In the genomic region with DNA sequence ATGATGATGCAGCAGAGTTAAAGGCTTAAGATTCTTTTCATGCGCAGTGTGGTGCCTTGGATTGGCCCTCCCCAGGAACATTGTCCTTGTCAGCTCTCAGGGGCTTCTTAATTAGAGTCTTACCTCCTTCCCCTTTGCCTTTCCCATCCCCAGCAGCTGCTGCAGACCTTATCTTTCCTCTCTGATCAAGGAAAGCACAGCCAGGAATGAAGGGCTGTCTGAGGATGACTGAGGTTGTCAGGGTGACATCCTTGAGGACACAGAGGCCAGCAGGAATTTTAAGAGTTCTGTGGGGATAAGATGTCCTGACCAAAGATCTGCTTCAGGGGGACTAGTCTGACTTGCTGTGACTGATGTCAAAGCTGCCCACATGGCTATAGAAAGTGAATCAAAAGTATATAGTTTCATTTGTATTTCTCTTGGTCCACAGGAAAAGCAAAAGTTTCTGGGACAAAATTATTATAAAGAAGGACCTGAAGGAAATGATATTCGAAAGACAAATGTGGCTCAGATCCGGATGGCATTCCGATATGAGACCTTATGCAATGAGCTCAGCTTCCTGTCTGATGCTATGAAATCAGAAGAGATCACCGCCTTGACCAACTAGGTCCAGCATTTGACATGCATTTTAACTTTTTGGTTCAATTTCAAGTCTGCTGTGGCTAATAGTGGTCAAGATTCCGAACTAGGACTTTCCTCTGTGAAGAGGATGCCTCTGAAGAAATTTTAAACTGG, we compare ENCODE assay signal across 22 cellular contexts. TPM values are rescaled to one million over a fixed set of nuclear protein-coding genes. Genes with fewer than 3 reads are reported as not detected.
A peak's percentile ranks its signal among the peaks of the same experiment; 100 is the strongest.
DNase-seq lines count a peak whose midpoint lies in the region; ATAC-seq, FAIRE-seq and TF ChIP-seq lines count a peak whose summit lies in the region.
"Had no signal": no experiment of that assay in that cellular context is flagged by ENCODE, and none has a peak within 500 bp of the region (broad histone marks: within the 10 kb centered on the region; RNA-seq: fewer than 3 reads in every experiment).

No MANE protein-coding gene starts in this region.

- no peak for ATAC-seq in stimulated activated effector memory CD8-positive, alpha-beta T cell treated with anti-CD3 and anti-CD28 coated beads, Interleukin-12 subunit alpha, Interleukin-12 subunit beta, amount 100 ng/mL, for 72 hours
- no peak for ATAC-seq in foreskin keratinocyte
- ATAC-seq: GM23338, HCT116, K562, Panc1 had no signal

- BruUV-seq in mammary epithelial cell (replicated peaks; lab: Mats Ljungman, UMichigan) = TSS peak; percentile 34

- in situ Hi-C loops in mammary epithelial cell (cut with MboI; ENCODE audit: low sequenced_read_pairs in 2 of 2) = no loop called here

- H3K36me3 Mint-ChIP-seq in stimulated activated effector memory CD8-positive, alpha-beta T cell treated with anti-CD3 and anti-CD28 coated beads, Interleukin-12 subunit alpha, Interleukin-12 subunit beta, amount 100 ng/mL, for 72 hours = peaks cover 52% of the 10 kb centered on the region

- TF ChIP-seq CTCF in mammary epithelial cell (conservative IDR thresholded peaks at IDR 0.05 in 1 of 2, IDR thresholded peaks at IDR 0.05 in 1 of 2; ENCODE audit: extremely low read depth in 1 of 2, insufficient read depth in 1 of 2, low read depth in 1 of 2, low read length in 2 of 2) (no peak), keratinocyte (optimal IDR thresholded peaks at IDR 0.05 in 1 of 3, IDR thresholded peaks at IDR 0.05 in 1 of 3, conservative IDR thresholded peaks at IDR 0.05 in 1 of 3; ENCODE audit: extremely low read depth in 1 of 3, insufficient read depth in 2 of 3, low read length in 3 of 3) (no peak), esophagus muscularis mucosa (IDR thresholded peaks at IDR 0.05) (no peak), foreskin keratinocyte (conservative IDR thresholded peaks at IDR 0.05) (no peak)

- H3K9me3 Mint-ChIP-seq in stimulated activated effector memory CD8-positive, alpha-beta T cell treated with anti-CD3 and anti-CD28 coated beads, Interleukin-12 subunit alpha, Interleukin-12 subunit beta, amount 100 ng/mL, for 72 hours = no peaks in the 10 kb centered on the region
- H3K9me3 Mint-ChIP-seq: CD8-positive, alpha-beta memory T cell; GM23338 had no signal

- CTCF ChIA-PET in mammary epithelial cell (lab: Charles Lee; ENCODE audit: low non-redundant PET) = interaction anchor here (0.6 kb wide), 1 partner anchor 35 kb away, joined by 4 read pairs; a partner anchor contains a TSS

- FAIRE-seq in keratinocyte (lab: Jason Lieb, UNC) = no peak
- FAIRE-seq: D721Med, GM12891, GM18507, K562 had no signal

- no peak overlapping the region for H3K9ac ChIP-seq in mammary epithelial cell (ENCODE audit: insufficient read depth, low read length)
- no peak overlapping the region for H3K9ac ChIP-seq in keratinocyte (ENCODE audit: control insufficient read depth, extremely low read depth, insufficient read depth, low read length)

- no peak for TF ChIP-seq POLR2A in esophagus muscularis mucosa (IDR thresholded peaks at IDR 0.05; ENCODE audit: low read depth)

- H3K9me3 ChIP-seq in mammary epithelial cell (replicated peaks; ENCODE audit: insufficient read depth, low read length) (no peaks in the 10 kb centered on the region), keratinocyte (ENCODE audit: control insufficient read depth, low read depth, low read length) (no peaks in the 10 kb centered on the region), esophagus muscularis mucosa (no peaks in the 10 kb centered on the region)
- H3K9me3 ChIP-seq: BE2C had no signal

- WGBS in mammary epithelial cell (ENCODE audit: low coverage, missing lambda C conversion rate) = 35% methylated on average over 6 of the region's 6 CpGs
- 87% methylated on average over 6 of the region's 6 CpGs for WGBS in esophagus muscularis mucosa

- no peaks in the 10 kb centered on the region for H4K20me1 ChIP-seq in mammary epithelial cell (ENCODE audit: insufficient read depth, low read length)
- H4K20me1 ChIP-seq in keratinocyte (ENCODE audit: control insufficient read depth, extremely low read depth, insufficient read depth, low read length) = no peaks in the 10 kb centered on the region

- no peaks in the 10 kb centered on the region for H3K9me1 ChIP-seq in keratinocyte (ENCODE audit: control insufficient read depth, extremely low read depth, insufficient read depth, low read length)

- H3K4me3 ChIP-seq in mammary epithelial cell (replicated peaks in 1 of 3; ENCODE audit: insufficient read depth in 1 of 3, low read depth in 2 of 3, low read length in 3 of 3) = no peak overlapping the region
- no peak overlapping the region for H3K4me3 ChIP-seq in keratinocyte (ENCODE audit: control insufficient read depth in 2 of 3, extremely low read depth in 1 of 3, insufficient read depth in 2 of 3, low read depth in 1 of 3, low read length in 3 of 3)
- H3K4me3 ChIP-seq in esophagus muscularis mucosa = no peak overlapping the region
- H3K4me3 ChIP-seq: GM23338, K562 had no signal

- intact Hi-C loops in mammary epithelial cell (cut with micrococcal nuclease) (loop anchor here (2.0 kb wide), 1 partner anchor 17 kb away; no protein-coding TSS in a partner anchor), esophagus muscularis mucosa (cut with DNase I) (no loop called here)

- DNase-seq in ELF-1 (ENCODE audit: low read depth, low spot score) (peak; percentile 17), mammary epithelial cell (no peak), keratinocyte (ENCODE audit: low read depth, low spot score) (no peak), esophagus muscularis mucosa (ENCODE audit: extremely low spot score) (no peak), NCI-H2029 (lab: John Stamatoyannopoulos, UW) (no peak), foreskin keratinocyte (no peak)
- peak in 1 of 2 donors; percentile 35 for DNase-seq in stimulated activated effector memory CD8-positive, alpha-beta T cell treated with anti-CD3 and anti-CD28 coated beads, Interleukin-12 subunit alpha, Interleukin-12 subunit beta, amount 100 ng/mL, for 72 hours (ENCODE audit: low spot score in 2 of 2)
- DNase-seq: BE2C; CD8-positive, alpha-beta memory T cell; DND-41; GDM1; NCI-H146; NCI-H2081 treated with DMSO at 0.1 percent for 48 hours; NCI-H524; SHP77 treated with DMSO at 0.1 percent for 48 hours had no signal

- H3K36me3 ChIP-seq in mammary epithelial cell (ENCODE audit: insufficient read depth, low read length) (peaks cover 4% of the 10 kb centered on the region), keratinocyte (ENCODE audit: control insufficient read depth in 2 of 2, extremely low read depth in 1 of 2, insufficient read depth in 2 of 2, low read length in 2 of 2) (peaks cover 6 to 22% of the 10 kb centered on the region in 2 experiments), esophagus muscularis mucosa (peaks cover 0 to 26% (median 9%) of the 10 kb centered on the region in 4 donors)
- H3K36me3 ChIP-seq: BE2C had no signal

- dilution Hi-C loops in mammary epithelial cell (cut with HindIII; ENCODE audit: low sequenced_read_pairs) (no loop called here), keratinocyte (cut with MboI; ENCODE audit: extremely low pct_ligation_motif_present, low sequenced_read_pairs) (loop anchor here (25.0 kb wide), 1 partner anchor 232 kb away; no protein-coding TSS in a partner anchor)

- no peak overlapping the region for H3K4me3 Mint-ChIP-seq in stimulated activated effector memory CD8-positive, alpha-beta T cell treated with anti-CD3 and anti-CD28 coated beads, Interleukin-12 subunit alpha, Interleukin-12 subunit beta, amount 100 ng/mL, for 72 hours
- H3K4me3 Mint-ChIP-seq: CD8-positive, alpha-beta memory T cell; GM23338 had no signal

- TF ChIP-seq EP300 in esophagus muscularis mucosa (IDR thresholded peaks at IDR 0.05) = no peak

- peak overlapping the region; percentile 45 for H3K4me2 ChIP-seq in mammary epithelial cell (ENCODE audit: insufficient read depth, low read depth, low read length)
- peak overlapping the region; percentile 33 for H3K4me2 ChIP-seq in keratinocyte (ENCODE audit: control insufficient read depth, extremely low read depth, insufficient read depth, low read depth, low read length)
- H3K4me2 ChIP-seq: GM23338 had no signal

- H2AFZ ChIP-seq in mammary epithelial cell (ENCODE audit: low read depth, low read length) (peak overlapping the region; percentile 80), keratinocyte (ENCODE audit: control insufficient read depth, low read length) (peak overlapping the region; percentile 17)
- H2AFZ ChIP-seq: GM23338 had no signal

- H3K27ac Mint-ChIP-seq in stimulated activated effector memory CD8-positive, alpha-beta T cell treated with anti-CD3 and anti-CD28 coated beads, Interleukin-12 subunit alpha, Interleukin-12 subunit beta, amount 100 ng/mL, for 72 hours = peak overlapping the region; percentile 73
- H3K27ac Mint-ChIP-seq: GM23338 had no signal

- peak overlapping the region; percentile 74 for H3K27ac ChIP-seq in mammary epithelial cell (ENCODE audit: insufficient read depth, low read depth, low read length)
- H3K27ac ChIP-seq in keratinocyte (ENCODE audit: control insufficient read depth, insufficient read depth, low read length) = peak overlapping the region; percentile 65
- H3K27ac ChIP-seq in esophagus muscularis mucosa (replicated peaks in 1 of 4) = no peak overlapping the region
- no peak overlapping the region for H3K27ac ChIP-seq in foreskin keratinocyte

- no peaks in the 10 kb centered on the region for H3K4me1 Mint-ChIP-seq in stimulated activated effector memory CD8-positive, alpha-beta T cell treated with anti-CD3 and anti-CD28 coated beads, Interleukin-12 subunit alpha, Interleukin-12 subunit beta, amount 100 ng/mL, for 72 hours
- H3K4me1 Mint-ChIP-seq: CD8-positive, alpha-beta memory T cell had no signal

- H3K27me3 ChIP-seq in mammary epithelial cell (ENCODE audit: insufficient read depth, low read length) = no peaks in the 10 kb centered on the region
- no peaks in the 10 kb centered on the region for H3K27me3 ChIP-seq in keratinocyte (ENCODE audit: control insufficient read depth, extremely low read depth, insufficient read depth, low read length)
- no peaks in the 10 kb centered on the region for H3K27me3 ChIP-seq in esophagus muscularis mucosa
- H3K27me3 ChIP-seq in foreskin keratinocyte = no peaks in the 10 kb centered on the region
- H3K27me3 ChIP-seq: BE2C had no signal

- peaks cover 17% of the 10 kb centered on the region for H3K4me1 ChIP-seq in mammary epithelial cell (ENCODE audit: insufficient read depth, low read length)
- peaks cover 18% of the 10 kb centered on the region for H3K4me1 ChIP-seq in keratinocyte (ENCODE audit: control insufficient read depth, extremely low read depth, insufficient read depth, low read length)
- H3K4me1 ChIP-seq in esophagus muscularis mucosa = no peaks in the 10 kb centered on the region
- H3K4me1 ChIP-seq in foreskin keratinocyte = peaks cover 17% of the 10 kb centered on the region
- H3K4me1 ChIP-seq: BE2C had no signal

- no peaks in the 10 kb centered on the region for H3K79me2 ChIP-seq in mammary epithelial cell (ENCODE audit: insufficient read depth, low read length)
- no peaks in the 10 kb centered on the region for H3K79me2 ChIP-seq in keratinocyte (ENCODE audit: control insufficient read depth, insufficient read depth, low read length)

RNA-seq across cellular contexts. Expression of a gene that starts 35.5 kb away (rescaled TPM):
- total RNA-seq in mammary epithelial cell = 10 to 100 TPM; 45.7 to 58.2 TPM
- polyA plus RNA-seq in mammary epithelial cell = 16.2 TPM
- 9.1 TPM for polyA minus RNA-seq in mammary epithelial cell
- polyA plus RNA-seq in keratinocyte = 27.8 to 59.1 TPM (median 45.2 TPM) in 3 replicates
- 56.1 TPM for polyA plus RNA-seq in keratinocyte (2011; ENCODE audit: low read depth)
- 26.5 and 45.6 TPM in 2 replicates for polyA plus RNA-seq in keratinocyte (2011; cell fraction: cytosol; rRNA removed)
- polyA plus RNA-seq in keratinocyte (2011; cell fraction: nucleus; rRNA removed) = 13.4 and 21.0 TPM in 2 replicates
- polyA plus RNA-seq in keratinocyte (2012; ENCODE audit: low replicate concordance) = 34.4 and 54.8 TPM in 2 replicates
- polyA minus RNA-seq in keratinocyte = 9.1 to 40.1 TPM (median 34.0 TPM) in 3 replicates
- polyA minus RNA-seq in keratinocyte (2011; cell fraction: cytosol; rRNA and poly(A)+ RNA removed) = 28.4 TPM
- 8.3 and 14.4 TPM in 2 replicates for polyA minus RNA-seq in keratinocyte (2011; cell fraction: nucleus; rRNA and poly(A)+ RNA removed)
- total RNA-seq in esophagus muscularis mucosa = 10 to 100 TPM; 24.1 to 39.3 (median 34.9) TPM
- 27.8 and 29.4 TPM in 2 replicates for total RNA-seq in foreskin keratinocyte
- 19.6 and 24.8 TPM in 2 replicates for polyA plus RNA-seq in foreskin keratinocyte

RNA-seq across cellular contexts. Expression of a gene that starts 50.4 kb away (rescaled TPM):
- 1 to 10 TPM; 6.7 to 8.2 TPM for total RNA-seq in mammary epithelial cell
- polyA plus RNA-seq in mammary epithelial cell = 5.3 TPM
- 37.1 TPM for polyA minus RNA-seq in mammary epithelial cell
- 11.1 to 12.5 TPM (median 11.2 TPM) in 3 replicates for polyA plus RNA-seq in keratinocyte
- 13.1 TPM for polyA plus RNA-seq in keratinocyte (2011; ENCODE audit: low read depth)
- polyA plus RNA-seq in keratinocyte (2011; cell fraction: cytosol; rRNA removed) = 8.2 and 10.3 TPM in 2 replicates
- polyA plus RNA-seq in keratinocyte (2011; cell fraction: nucleus; rRNA removed) = 21.1 and 23.1 TPM in 2 replicates
- polyA plus RNA-seq in keratinocyte (2012; ENCODE audit: low replicate concordance) = 8.3 and 15.0 TPM in 2 replicates
- 15.9 to 20.6 TPM (median 16.8 TPM) in 3 replicates for polyA minus RNA-seq in keratinocyte
- polyA minus RNA-seq in keratinocyte (2011; cell fraction: cytosol; rRNA and poly(A)+ RNA removed) = 16.9 TPM
- 23.8 and 25.1 TPM in 2 replicates for polyA minus RNA-seq in keratinocyte (2011; cell fraction: nucleus; rRNA and poly(A)+ RNA removed)
- 1 to 10 TPM; 3.8 to 7.5 (median 5.1) TPM for total RNA-seq in esophagus muscularis mucosa
- total RNA-seq in foreskin keratinocyte = 7.6 and 8.8 TPM in 2 replicates
- polyA plus RNA-seq in foreskin keratinocyte = 3.4 and 3.6 TPM in 2 replicates

Comparison
In these comparisons a context has a peak if more than half of its experiments do, and no peak if none do; other contexts are left out.
1. H3K27ac ChIP-seq: peak in mammary epithelial cell (single experiment) and keratinocyte (single experiment); none in esophagus muscularis mucosa (0 of 4) and foreskin keratinocyte (single experiment).